Comparison of ENCODE assay signal across 8 cellular contexts in the genomic region with DNA sequence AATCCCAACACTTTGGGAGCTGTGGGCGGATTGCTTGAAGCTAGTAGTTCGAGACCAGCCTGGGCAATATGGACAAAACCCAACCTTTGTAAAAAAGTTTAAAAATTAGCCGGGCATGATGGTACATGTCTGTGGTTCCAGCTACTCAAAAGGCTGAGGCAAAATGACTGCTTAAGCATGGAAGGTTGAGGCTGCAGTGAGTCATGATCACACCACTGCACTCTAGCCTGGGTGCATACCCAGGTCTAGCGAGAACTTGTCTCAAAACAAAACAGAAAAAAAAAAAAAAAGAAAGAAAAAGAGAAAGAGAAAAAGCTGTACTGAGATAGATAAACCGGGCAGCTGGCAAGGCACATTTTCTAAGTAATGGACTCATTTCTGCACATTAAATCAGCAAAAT. TPM values are rescaled to one million over a fixed set of nuclear protein-coding genes. Genes with fewer than 3 reads are reported as not detected.
DNase-seq lines count a peak whose midpoint lies in the region; ATAC-seq and TF ChIP-seq lines count a peak whose summit lies in the region.

No MANE protein-coding gene starts in this region.

- peak in 1 of 2 donors; percentile 18 for DNase-seq in central memory CD8-positive, alpha-beta T cell (ENCODE audit: low spot score in 2 of 2)
- DNase-seq in stimulated activated CD4-positive, alpha-beta T cell treated with anti-CD3 and anti-CD28 coated beads, Interleukin-15, amount 100 ng/mL, for 24 hours = peak; percentile 71
- no peak for DNase-seq in mucosa of gallbladder (ENCODE audit: low spot score)
- DNase-seq in GDM1 (lab: John Stamatoyannopoulos, UW) = no peak
- no peak for DNase-seq in 8988T

- H3K27me3 Mint-ChIP-seq in central memory CD8-positive, alpha-beta T cell = no peaks in the 10 kb centered on the region

- ATAC-seq in GM18867 (IDR thresholded peaks at IDR 0.05; ENCODE audit: unreplicated experiment) (peak; percentile 88), HG02884 (IDR thresholded peaks at IDR 0.05; ENCODE audit: unreplicated experiment) (peak; percentile 77), SK-N-SH treated with all-trans-retinoic acid at 6 μM for 48 hours (peak; percentile 79)
- ATAC-seq in central memory CD8-positive, alpha-beta T cell (replicated peaks; ENCODE audit: extremely low read depth, poor library complexity, severe bottlenecking) = peak; percentile 85

- H3K9me3 Mint-ChIP-seq in central memory CD8-positive, alpha-beta T cell = no peaks in the 10 kb centered on the region

- peaks cover 69% of the 10 kb centered on the region for H3K4me1 Mint-ChIP-seq in central memory CD8-positive, alpha-beta T cell

- H3K27ac Mint-ChIP-seq in central memory CD8-positive, alpha-beta T cell (ENCODE audit: low read depth) = peak overlapping the region; percentile 91

- H3K4me3 Mint-ChIP-seq in central memory CD8-positive, alpha-beta T cell = peak overlapping the region; percentile 63

- peaks cover 24% of the 10 kb centered on the region for H3K36me3 Mint-ChIP-seq in central memory CD8-positive, alpha-beta T cell (ENCODE audit: insufficient read depth)

TF ChIP-seq in SK-N-SH treated with all-trans-retinoic acid at 6 μM for 48 hours, 23 proteins besides CTCF, POLR2A, EP300 and RAD21:
- TF ChIP-seq RARB (CRISPR knock-in tag; IDR thresholded peaks at IDR 0.05) = no peak
- TF ChIP-seq SNAI2 (CRISPR knock-in tag; IDR thresholded peaks at IDR 0.05) = no peak
- no peak for TF ChIP-seq TSHZ2 (CRISPR knock-in tag; IDR thresholded peaks at IDR 0.05)
- no peak for TF ChIP-seq CSRNP3 (CRISPR knock-in tag; IDR thresholded peaks at IDR 0.05)
- TF ChIP-seq CSDC2 (CRISPR knock-in tag; IDR thresholded peaks at IDR 0.05) = no peak
- no peak for TF ChIP-seq ZFP30 (CRISPR knock-in tag; IDR thresholded peaks at IDR 0.05)
- TF ChIP-seq, protein P1, sequence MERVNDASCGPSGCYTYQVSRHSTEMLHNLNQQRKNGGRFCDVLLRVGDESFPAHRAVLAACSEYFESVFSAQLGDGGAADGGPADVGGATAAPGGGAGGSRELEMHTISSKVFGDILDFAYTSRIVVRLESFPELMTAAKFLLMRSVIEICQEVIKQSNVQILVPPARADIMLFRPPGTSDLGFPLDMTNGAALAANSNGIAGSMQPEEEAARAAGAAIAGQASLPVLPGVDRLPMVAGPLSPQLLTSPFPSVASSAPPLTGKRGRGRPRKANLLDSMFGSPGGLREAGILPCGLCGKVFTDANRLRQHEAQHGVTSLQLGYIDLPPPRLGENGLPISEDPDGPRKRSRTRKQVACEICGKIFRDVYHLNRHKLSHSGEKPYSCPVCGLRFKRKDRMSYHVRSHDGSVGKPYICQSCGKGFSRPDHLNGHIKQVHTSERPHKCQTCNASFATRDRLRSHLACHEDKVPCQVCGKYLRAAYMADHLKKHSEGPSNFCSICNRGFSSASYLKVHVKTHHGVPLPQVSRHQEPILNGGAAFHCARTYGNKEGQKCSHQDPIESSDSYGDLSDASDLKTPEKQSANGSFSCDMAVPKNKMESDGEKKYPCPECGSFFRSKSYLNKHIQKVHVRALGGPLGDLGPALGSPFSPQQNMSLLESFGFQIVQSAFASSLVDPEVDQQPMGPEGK (CRISPR knock-in tag; IDR thresholded peaks at IDR 0.05; ENCODE audit: borderline replicate concordance) = no peak
- TF ChIP-seq ISL1 (CRISPR knock-in tag; IDR thresholded peaks at IDR 0.05) = no peak
- TF ChIP-seq ZNF565 (CRISPR knock-in tag; conservative IDR thresholded peaks at IDR 0.05; ENCODE audit: low read depth) = no peak
- TF ChIP-seq ARNTL (CRISPR knock-in tag; IDR thresholded peaks at IDR 0.05; ENCODE audit: borderline replicate concordance, low read depth) = no peak
- no peak for TF ChIP-seq BACH2 (CRISPR knock-in tag; IDR thresholded peaks at IDR 0.05; ENCODE audit: borderline replicate concordance)
- TF ChIP-seq, protein P2, sequence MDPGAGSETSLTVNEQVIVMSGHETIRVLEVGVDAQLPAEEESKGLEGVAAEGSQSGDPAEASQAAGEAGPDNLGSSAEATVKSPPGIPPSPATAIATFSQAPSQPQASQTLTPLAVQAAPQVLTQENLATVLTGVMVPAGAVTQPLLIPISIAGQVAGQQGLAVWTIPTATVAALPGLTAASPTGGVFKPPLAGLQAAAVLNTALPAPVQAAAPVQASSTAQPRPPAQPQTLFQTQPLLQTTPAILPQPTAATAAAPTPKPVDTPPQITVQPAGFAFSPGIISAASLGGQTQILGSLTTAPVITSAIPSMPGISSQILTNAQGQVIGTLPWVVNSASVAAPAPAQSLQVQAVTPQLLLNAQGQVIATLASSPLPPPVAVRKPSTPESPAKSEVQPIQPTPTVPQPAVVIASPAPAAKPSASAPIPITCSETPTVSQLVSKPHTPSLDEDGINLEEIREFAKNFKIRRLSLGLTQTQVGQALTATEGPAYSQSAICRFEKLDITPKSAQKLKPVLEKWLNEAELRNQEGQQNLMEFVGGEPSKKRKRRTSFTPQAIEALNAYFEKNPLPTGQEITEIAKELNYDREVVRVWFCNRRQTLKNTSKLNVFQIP (CRISPR knock-in tag; IDR thresholded peaks at IDR 0.05; ENCODE audit: borderline replicate concordance, low read depth) = no peak
- no peak for TF ChIP-seq ZNF8 (CRISPR knock-in tag; IDR thresholded peaks at IDR 0.05)
- no peak for TF ChIP-seq TOX (CRISPR knock-in tag; IDR thresholded peaks at IDR 0.05; ENCODE audit: borderline replicate concordance)
- no peak for TF ChIP-seq ZNF70 (CRISPR knock-in tag; IDR thresholded peaks at IDR 0.05)
- no peak for TF ChIP-seq OSR1 (CRISPR knock-in tag; IDR thresholded peaks at IDR 0.05)
- TF ChIP-seq, protein P3, sequence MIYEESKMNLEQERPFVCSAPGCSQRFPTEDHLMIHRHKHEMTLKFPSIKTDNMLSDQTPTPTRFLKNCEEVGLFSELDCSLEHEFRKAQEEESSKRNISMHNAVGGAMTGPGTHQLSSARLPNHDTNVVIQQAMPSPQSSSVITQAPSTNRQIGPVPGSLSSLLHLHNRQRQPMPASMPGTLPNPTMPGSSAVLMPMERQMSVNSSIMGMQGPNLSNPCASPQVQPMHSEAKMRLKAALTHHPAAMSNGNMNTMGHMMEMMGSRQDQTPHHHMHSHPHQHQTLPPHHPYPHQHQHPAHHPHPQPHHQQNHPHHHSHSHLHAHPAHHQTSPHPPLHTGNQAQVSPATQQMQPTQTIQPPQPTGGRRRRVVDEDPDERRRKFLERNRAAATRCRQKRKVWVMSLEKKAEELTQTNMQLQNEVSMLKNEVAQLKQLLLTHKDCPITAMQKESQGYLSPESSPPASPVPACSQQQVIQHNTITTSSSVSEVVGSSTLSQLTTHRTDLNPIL (CRISPR knock-in tag; IDR thresholded peaks at IDR 0.05; ENCODE audit: low read depth) = no peak
- TF ChIP-seq ESRRG (CRISPR knock-in tag; IDR thresholded peaks at IDR 0.05) = no peak
- TF ChIP-seq TCF4 (CRISPR knock-in tag; IDR thresholded peaks at IDR 0.05; ENCODE audit: borderline replicate concordance) = no peak
- TF ChIP-seq ZC3H10 (CRISPR knock-in tag; IDR thresholded peaks at IDR 0.05) = no peak

RNA-seq across cellular contexts. Expression of gene ARPP19, which starts 10.6 kb away (rescaled TPM):
- 132 TPM for total RNA-seq in mucosa of gallbladder

RNA-seq across cellular contexts. Expression of gene MYO5A, which starts 29.5 kb away (rescaled TPM):
- 12.5 TPM for total RNA-seq in mucosa of gallbladder
